ENCODE assay signal across 27 cellular contexts in genomic region chr6:108941281-108941680, GRCh38.
"Had no signal": no experiment of that assay in that cellular context is flagged by ENCODE, and none has a peak within 500 bp of the region (broad histone marks: within the 10 kb centered on the region; RNA-seq: fewer than 3 reads in every experiment).

No MANE protein-coding gene starts in this region.

- DNase-seq: activated CD4-positive, alpha-beta T cell treated with anti-CD3 and anti-CD28 coated beads, Interleukin-2, amount 50 U/mL, for 1 hour; activated CD8-positive, alpha-beta T cell treated with anti-CD3 and anti-CD28 coated beads, Interleukin-2, amount 10 ng/mL, durations not matched to agents 7 days and 5 days; activated naive CD4-positive, alpha-beta T cell treated with anti-CD3 and anti-CD28 coated beads for 36 hours; activated T-cell treated with anti-CD3 and anti-CD28 coated beads, Interleukin-2, amount 50 U/mL, for 1 hour; anterior cingulate cortex; body of pancreas; caudate nucleus; effector CD4-positive, alpha-beta T cell; glutamatergic neuron; immature natural killer cell; kidney glomerular epithelial cell; left lung; midbrain; occipital lobe; posterior cingulate gyrus; retina; sigmoid colon; stimulated activated CD4-positive, alpha-beta T cell treated with anti-CD3 and anti-CD28 coated beads, Interleukin-4, amount 100 ng/mL, for 1 hour; stimulated activated naive CD4-positive, alpha-beta T cell had no signal

- H3K27ac ChIP-seq: body of pancreas, foreskin keratinocyte, hepatocyte, left lung, sigmoid colon, thoracic aorta, vagina had no signal

- ATAC-seq: activated CD4-positive, CD25-positive, alpha-beta regulatory T cell treated with anti-CD3 and anti-CD28 coated beads, Interleukin-2, amount 50 U/mL, for 24 hours; activated CD8-positive, alpha-beta T cell treated with anti-CD3 and anti-CD28 coated beads, Interleukin-2, amount 10 ng/mL, durations not matched to agents 7 days and 5 days; activated T-helper 17 cell treated with anti-CD3 and anti-CD28 coated beads, Interleukin-2, amount 50 U/mL, for 72 hours; body of pancreas; foreskin keratinocyte had no signal

- H3K27ac Mint-ChIP-seq: activated CD8-positive, alpha-beta T cell treated with anti-CD3 and anti-CD28 coated beads, Interleukin-2, amount 10 ng/mL, durations not matched to agents 7 days and 5 days; activated naive CD4-positive, alpha-beta T cell treated with anti-CD3 and anti-CD28 coated beads for 36 hours; activated T-helper 17 cell treated with anti-CD3 and anti-CD28 coated beads, Interleukin-2, amount 50 U/mL, for 72 hours; dendritic cell treated with granulocyte-macrophage colony-stimulating factor and Interleukin-4, amounts not matched to agents 40 ng/mL and 50 ng/mL, for 4 days; type B pancreatic cell had no signal

- H3K9me3 Mint-ChIP-seq: activated T-helper 17 cell treated with anti-CD3 and anti-CD28 coated beads, Interleukin-2, amount 50 U/mL, for 72 hours; dendritic cell treated with granulocyte-macrophage colony-stimulating factor and Interleukin-4, amounts not matched to agents 40 ng/mL and 50 ng/mL, for 4 days; immature natural killer cell; type B pancreatic cell had no signal

- H3K27me3 Mint-ChIP-seq: activated T-helper 17 cell treated with anti-CD3 and anti-CD28 coated beads, Interleukin-2, amount 50 U/mL, for 72 hours; type B pancreatic cell had no signal

- H3K4me3 Mint-ChIP-seq: activated CD8-positive, alpha-beta T cell treated with anti-CD3 and anti-CD28 coated beads, Interleukin-2, amount 10 ng/mL, durations not matched to agents 7 days and 5 days; activated naive CD4-positive, alpha-beta T cell treated with anti-CD3 and anti-CD28 coated beads for 36 hours; activated T-helper 17 cell treated with anti-CD3 and anti-CD28 coated beads, Interleukin-2, amount 50 U/mL, for 72 hours; dendritic cell treated with granulocyte-macrophage colony-stimulating factor and Interleukin-4, amounts not matched to agents 40 ng/mL and 50 ng/mL, for 4 days; type B pancreatic cell had no signal
